Comparison of ENCODE assay signal across 15 cellular contexts in the genomic region with DNA sequence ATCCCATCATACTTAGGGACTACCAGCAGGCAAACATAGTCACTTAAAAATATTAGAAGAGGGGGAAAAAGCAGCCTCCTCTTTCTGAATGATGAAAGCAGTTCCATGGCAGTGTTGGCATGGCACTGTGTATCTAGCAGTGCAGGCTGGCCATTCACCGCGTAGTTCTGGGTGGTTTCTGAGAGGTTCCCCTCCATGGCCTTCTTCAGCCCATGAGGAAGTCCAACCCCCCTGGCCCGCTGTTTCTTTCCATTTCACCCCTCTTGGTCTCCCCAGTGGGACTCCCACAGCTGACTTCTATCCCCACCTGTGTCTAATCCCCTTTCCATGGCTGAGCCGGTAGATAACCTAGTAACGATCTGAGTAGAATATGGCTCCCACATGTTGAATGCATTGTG. TPM values are rescaled to one million over a fixed set of nuclear protein-coding genes. Genes with fewer than 3 reads are reported as not detected.
DNase-seq lines count a peak whose midpoint lies in the region; ATAC-seq and TF ChIP-seq lines count a peak whose summit lies in the region.
"Had no signal": no experiment of that assay in that cellular context is flagged by ENCODE, and none has a peak within 500 bp of the region (broad histone marks: within the 10 kb centered on the region; RNA-seq: fewer than 3 reads in every experiment).

No MANE protein-coding gene starts in this region.

- no peaks in the 10 kb centered on the region for H3K9me3 ChIP-seq in GM23248 (ENCODE audit: low read depth)

- H3K4me1 ChIP-seq in GM23248 (ENCODE audit: insufficient read depth) (peaks cover 29% of the 10 kb centered on the region; the same call in 1 of the 2 replicates), foreskin keratinocyte (peaks cover 10% of the 10 kb centered on the region)

- H2AFZ ChIP-seq in GM23248 = no peak overlapping the region

- H3K4me3 ChIP-seq in GM23248 = no peak overlapping the region

- H4K20me1 ChIP-seq in GM23248 (ENCODE audit: insufficient read depth) = no peaks in the 10 kb centered on the region; the same call in 1 of the 2 replicates

- H3K27ac ChIP-seq in GM23248 (peak overlapping the region; percentile 68), RWPE1 (peak overlapping the region; percentile 70; the same call in 1 of the 2 replicates), foreskin keratinocyte (peak overlapping the region; percentile 23)

- in situ Hi-C loops in GM23248 (cut with MboI) = no loop called here

- 91% methylated on average over 5 of the region's 5 CpGs for WGBS in GM23248 (ENCODE audit: low coverage in 1 of 2, low lambda C conversion rate in 2 of 2, missing lambda C conversion rate in 2 of 2), 2 experiments

- peaks cover 90% of the 10 kb centered on the region for H3K79me2 ChIP-seq in GM23248 (ENCODE audit: insufficient read depth)

- H3F3A ChIP-seq in GM23248 (ENCODE audit: insufficient read depth) = peaks cover 31% of the 10 kb centered on the region

- TF ChIP-seq CTCF in RWPE1 (conservative IDR thresholded peaks at IDR 0.05; ENCODE audit: low read depth) (no peak), foreskin keratinocyte (conservative IDR thresholded peaks at IDR 0.05) (no peak)

- H3K36me3 ChIP-seq in GM23248 (ENCODE audit: low read depth) = peaks cover 22% of the 10 kb centered on the region

- intact Hi-C loops in sciatic nerve (cut with DNase I) = no loop called here

- H3K9ac ChIP-seq in GM23248 = peak overlapping the region; percentile 25

- CTCF ChIA-PET in RWPE1 (lab: Yijun Ruan, JAX) = interaction anchor here (0.6 to 1.8 kb wide), 2 partner anchors 15 to 472 kb away, joined by 3 to 6 read pairs; a partner anchor contains a TSS

- DNase-seq in GM23248 (no peak), RWPE1 (ENCODE audit: low spot score) (no peak), foreskin keratinocyte (no peak), sciatic nerve (ENCODE audit: low spot score) (peak; percentile 48), NCI-H2081 treated with DMSO at 0.1 percent for 48 hours (lab: John Stamatoyannopoulos, UW) (no peak), HPDE6-E6E7 (ENCODE audit: extremely low spot score) (no peak)
- no peak for DNase-seq in activated naive CD4-positive, alpha-beta T cell treated with Interleukin-2 at 50 U/mL for 16 hours
- DNase-seq: activated CD4-positive, alpha-beta T cell treated with anti-CD3 and anti-CD28 coated beads, Interleukin-2, amount 50 U/mL, for 1 hour; activated T-cell treated with anti-CD3 and anti-CD28 coated beads for 4 hours; MM.1S; NCI-H187 treated with DMSO at 0.1 percent for 48 hours; NCI-H524; stimulated activated CD4-positive, alpha-beta T cell treated with anti-CD3 and anti-CD28 coated beads, Interleukin-4, amount 100 ng/mL, for 24 hours; stimulated activated CD8-positive, alpha-beta memory T cell treated with anti-CD3 and anti-CD28 coated beads, Interleukin-4, amount 100 ng/mL, for 48 hours had no signal

- POLR2A ChIA-PET in RWPE1 (lab: Yijun Ruan, JAX; ENCODE audit: low non-redundant PET) = no interaction called here

- H3K9me2 ChIP-seq in GM23248 (ENCODE audit: insufficient read depth) = no peaks in the 10 kb centered on the region

- ATAC-seq in foreskin keratinocyte (no peak), sciatic nerve (no peak), GM18517 (IDR thresholded peaks at IDR 0.05; ENCODE audit: unreplicated experiment) (no peak)

- H3K4me2 ChIP-seq in GM23248 (ENCODE audit: unreplicated experiment) = no peak overlapping the region

- H3K27me3 ChIP-seq in GM23248 (replicated peaks; ENCODE audit: insufficient read depth) = no peaks in the 10 kb centered on the region
- no peaks in the 10 kb centered on the region for H3K27me3 ChIP-seq in foreskin keratinocyte

RNA-seq across cellular contexts. Expression of a gene that starts 17.0 kb away (rescaled TPM):
- 13.3 and 15.9 TPM in 2 replicates for total RNA-seq in GM23248 (2014; rRNA removed; shearing (Covaris generic))
- polyA plus RNA-seq in GM23248 (2016; fragmentation: Nextera tagmentation; extraction: Ambion mirVana) (21.7 and 22.3 TPM in 2 replicates), foreskin keratinocyte (22.4 and 23.4 TPM in 2 replicates)
- total RNA-seq in foreskin keratinocyte (16.9 and 18.6 TPM in 2 replicates), sciatic nerve (26.7 TPM)
